ENCODE assay signal across 7 cellular contexts in the genomic region with DNA sequence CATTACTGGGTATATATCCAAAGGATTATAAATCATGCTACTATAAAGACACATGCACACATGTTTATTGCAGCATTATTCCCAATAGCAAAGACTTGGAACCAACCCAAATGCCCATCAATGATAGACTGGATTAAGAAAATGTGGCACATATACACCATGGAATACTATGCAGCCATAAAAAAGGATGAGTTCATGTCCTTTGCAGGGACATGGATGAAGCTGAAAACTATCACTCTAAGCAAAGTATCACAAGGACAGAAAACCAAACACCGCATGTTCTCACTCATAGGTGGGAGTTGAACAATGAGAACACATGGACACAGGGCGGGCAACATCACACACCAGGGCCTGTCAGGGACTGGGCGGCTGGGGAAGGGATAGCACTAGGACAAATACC. TPM values are rescaled to one million over a fixed set of nuclear protein-coding genes. Genes with fewer than 3 reads are reported as not detected.
A peak's percentile ranks its signal among the peaks of the same experiment; 100 is the strongest.
DNase-seq lines count a peak whose midpoint lies in the region; ATAC-seq, FAIRE-seq and TF ChIP-seq lines count a peak whose summit lies in the region.
"Not testable (repeated sequence)": the region's sequence is repeated elsewhere in the genome, so short reads cannot be mapped to it uniquely, and the experiment has no call there.

No MANE protein-coding gene starts in this region.

- not testable (repeated sequence) for H3K9me3 Mint-ChIP-seq in endothelial cell (ENCODE audit: unreplicated experiment); neural crest cell

- H3K4me3 Mint-ChIP-seq in endothelial cell (ENCODE audit: unreplicated experiment) (peak overlapping the region; percentile 60), neural crest cell (peak overlapping the region; percentile 15)

- not testable (repeated sequence) for TF ChIP-seq POLR2A in K562 (conservative IDR thresholded peaks at IDR 0.05)

- H2AFZ ChIP-seq in K562 (ENCODE audit: low read depth, low read length), result not testable (repeated sequence)

- not testable (repeated sequence) for H3K27ac Mint-ChIP-seq in endothelial cell (ENCODE audit: unreplicated experiment); neural crest cell (ENCODE audit: unreplicated experiment)

- not testable (repeated sequence) for H3K9ac ChIP-seq in K562 (ENCODE audit: insufficient read depth in 1 of 2, low read depth in 2 of 2, low read length in 2 of 2); kidney (ENCODE audit: low read length in 2 of 2); subcutaneous abdominal adipose tissue (ENCODE audit: low read length in 5 of 5)

- H3K27ac ChIP-seq in WERI-Rb-1, result peak overlapping the region; percentile 71
- H3K27ac ChIP-seq in K562 (ENCODE audit: extremely low read depth, low read depth, low read length); kidney (ENCODE audit: low read depth in 2 of 2, low read length in 2 of 2): not testable (repeated sequence)
- peak overlapping the region; percentile 95 for H3K27ac ChIP-seq in subcutaneous abdominal adipose tissue (ENCODE audit: low read depth, low read length)

- TF ChIP-seq EP300 in K562 (IDR thresholded peaks at IDR 0.05; ENCODE audit: low read length), result not testable (repeated sequence)

- peaks cover 16% of the 10 kb centered on the region for H3K36me3 ChIP-seq in WERI-Rb-1
- H3K36me3 ChIP-seq in K562 (ENCODE audit: control insufficient read depth, insufficient read depth, low read length); kidney (ENCODE audit: control insufficient read depth in 1 of 2, insufficient read depth in 2 of 2, low read length in 2 of 2); subcutaneous abdominal adipose tissue (ENCODE audit: control insufficient read depth in 5 of 5, insufficient read depth in 5 of 5, low read length in 5 of 5): not testable (repeated sequence)

- TF ChIP-seq RAD21 in K562 (CRISPR knock-in tag; conservative IDR thresholded peaks at IDR 0.05 in 1 of 2, IDR thresholded peaks at IDR 0.05 in 1 of 2), result not testable (repeated sequence)

- H3K4me1 Mint-ChIP-seq in endothelial cell (ENCODE audit: unreplicated experiment), result peaks cover 32% of the 10 kb centered on the region
- H3K4me1 Mint-ChIP-seq in neural crest cell, result peaks cover 21% of the 10 kb centered on the region

- H3K27me3 Mint-ChIP-seq in endothelial cell (ENCODE audit: unreplicated experiment) (peaks cover 13% of the 10 kb centered on the region), neural crest cell (ENCODE audit: low read depth) (peaks cover 29% of the 10 kb centered on the region)

- not testable (repeated sequence) for DNase-seq in WERI-Rb-1; K562 (ENCODE audit: extremely low read depth in 1 of 4, low spot score in 3 of 4); endothelial cell (ENCODE audit: low spot score); neural crest cell (ENCODE audit: low read depth, low spot score)
- DNase-seq in kidney (peak; percentile 12), posterior vena cava (ENCODE audit: low spot score) (peak; percentile 44)

- in situ Hi-C loops in K562 (cut with MboI), result not testable (repeated sequence)

- not testable (repeated sequence) for FAIRE-seq in K562 (lab: Jason Lieb, UNC); kidney (lab: Jason Lieb, UNC)

- not testable (repeated sequence) for H3K9me1 ChIP-seq in K562 (ENCODE audit: control insufficient read depth, insufficient read depth, low read length)

- POLR2A ChIA-PET in K562 (lab: Yijun Ruan, JAX), result interaction anchor here (0.6 to 1.1 kb wide), 2 partner anchors 9 to 11 kb away, joined by 4 read pairs; no protein-coding TSS in a partner anchor

- TF ChIP-seq CTCF in WERI-Rb-1 (IDR thresholded peaks at IDR 0.05; ENCODE audit: low read depth, low read length); K562 (IDR thresholded peaks at IDR 0.05 in 2 of 3, conservative IDR thresholded peaks at IDR 0.05 in 1 of 3; ENCODE audit: insufficient read depth in 2 of 3, low read depth in 1 of 3, low read length in 3 of 3); endothelial cell (IDR thresholded peaks at IDR 0.05; ENCODE audit: unreplicated experiment); kidney (IDR thresholded peaks at IDR 0.05; ENCODE audit: borderline replicate concordance, extremely low read depth, insufficient read depth); neural crest cell (conservative IDR thresholded peaks at IDR 0.05): not testable (repeated sequence)

- peaks cover 17% of the 10 kb centered on the region; the same call in 1 of the 2 replicates for H4K20me1 ChIP-seq in K562 (replicated peaks; ENCODE audit: control insufficient read depth, insufficient read depth, low read length)

- peaks cover 20 to 41% of the 10 kb centered on the region in 2 experiments for H3K4me1 ChIP-seq in K562 (replicated peaks in 1 of 2; ENCODE audit: control insufficient read depth in 2 of 2, insufficient read depth in 2 of 2, low read length in 2 of 2)
- H3K4me1 ChIP-seq in kidney (ENCODE audit: control insufficient read depth in 1 of 2, insufficient read depth in 1 of 2, low read depth in 1 of 2, low read length in 2 of 2), result peaks cover 0 to 16% of the 10 kb centered on the region in 2 donors
- peaks cover 16 to 79% (median 71%) of the 10 kb centered on the region in 5 donors for H3K4me1 ChIP-seq in subcutaneous abdominal adipose tissue (ENCODE audit: control insufficient read depth in 5 of 5, insufficient read depth in 5 of 5, low read length in 5 of 5)

- H3K27me3 ChIP-seq in WERI-Rb-1 (ENCODE audit: insufficient read depth, low read depth, severe bottlenecking); K562 (ENCODE audit: control insufficient read depth in 2 of 2, insufficient read depth in 2 of 2, low read length in 2 of 2); subcutaneous abdominal adipose tissue (ENCODE audit: control insufficient read depth in 5 of 5, insufficient read depth in 4 of 5, low read length in 5 of 5): not testable (repeated sequence)

- H3K4me2 ChIP-seq in K562 (ENCODE audit: insufficient read depth, low read length), result not testable (repeated sequence)

- CTCF ChIA-PET in K562 (lab: Yijun Ruan, JAX; ENCODE audit: low intra/inter-chr PET ratio), result not testable (repeated sequence)

- peaks cover 39% of the 10 kb centered on the region for H3K79me2 ChIP-seq in K562 (ENCODE audit: control insufficient read depth, insufficient read depth, low read length)

- 100% methylated on average over 3 of the region's 3 CpGs for WGBS in K562 (ENCODE audit: insufficient coverage, low coverage, missing lambda C conversion rate)

- not testable (repeated sequence) for BruUV-seq in K562 (replicated peaks; lab: Mats Ljungman, UMichigan)

- H3K9me3 ChIP-seq in WERI-Rb-1 (ENCODE audit: severe bottlenecking); K562 (replicated peaks; ENCODE audit: control insufficient read depth, insufficient read depth, low read depth, low read length); kidney (ENCODE audit: control insufficient read depth in 1 of 2, low read length in 2 of 2); subcutaneous abdominal adipose tissue (ENCODE audit: control insufficient read depth in 5 of 5, low read length in 5 of 5): not testable (repeated sequence)

- H3K4me3 ChIP-seq in WERI-Rb-1 (ENCODE audit: low read depth, low read length); K562; kidney (ENCODE audit: low read length in 2 of 2); subcutaneous abdominal adipose tissue (ENCODE audit: low read depth in 1 of 5, low read length in 5 of 5): not testable (repeated sequence)

- not testable (repeated sequence) for ATAC-seq in K562

- intact Hi-C loops in K562 (cut with micrococcal nuclease); kidney (cut with DNase I); posterior vena cava (cut with DNase I): not testable (repeated sequence)

- H3K36me3 Mint-ChIP-seq in endothelial cell (ENCODE audit: low read depth, unreplicated experiment); neural crest cell (ENCODE audit: low read depth): not testable (repeated sequence)

TF ChIP-seq in K562, 482 proteins besides CTCF, POLR2A, EP300 and RAD21:
- peak; percentile 10 for TF ChIP-seq RBM25 (IDR thresholded peaks at IDR 0.05; ENCODE audit: low read depth, low read length, severe bottlenecking)
- TF ChIP-seq SMARCA5 (IDR thresholded peaks at IDR 0.05), result 0 out of 2 replicates have a peak, but pooled peaks have one; percentile 34
- peak; percentile 63; the same call in 1 of the 2 replicates for TF ChIP-seq BCOR (IDR thresholded peaks at IDR 0.05)
- peak; percentile 92 for TF ChIP-seq ZNF146 (CRISPR knock-in tag; IDR thresholded peaks at IDR 0.05; ENCODE audit: unreplicated experiment)
- TF ChIP-seq KDM1A (IDR thresholded peaks at IDR 0.05), result peak; percentile 34 to 71; a peak in 3 of 4 replicates

RNA-seq across cellular contexts. Expression of gene C2CD2, which starts 4.2 kb away (rescaled TPM):
- 87.1 and 96.1 TPM in 2 replicates for total RNA-seq in K562 (2011; cell fraction: chromatin; rRNA removed; ENCODE audit: low replicate concordance)
- total RNA-seq in K562 (2011; cell fraction: nucleolus; rRNA removed), result 67.0 and 72.4 TPM in 2 replicates
- 71.8 and 78.2 TPM in 2 replicates for total RNA-seq in K562 (2011; cell fraction: nucleoplasm; rRNA removed)
- total RNA-seq in K562 (2014; rRNA removed) (15.1 and 20.2 TPM in 2 replicates), K562 (2014; rRNA removed; fragmentation: Illumina TruSeq; extraction: Trizol) (11.6 and 12.1 TPM in 2 replicates), K562 (2015; rRNA removed; fragmentation: Illumina TruSeq; extraction: Trizol) (14.0 and 14.5 TPM in 2 replicates), K562 (2021) (19.0 and 19.6 TPM in 2 replicates), endothelial cell (ENCODE audit: unreplicated experiment) (34.3 TPM), kidney (25.6 TPM), neural crest cell (12.5 and 13.0 TPM in 2 replicates), posterior vena cava (10 to 100 TPM; 28.0 to 43.1 TPM)
- polyA plus RNA-seq in K562 (2011; rRNA removed) (21.6 and 27.5 TPM in 2 replicates), K562 (2014; fragmentation: Illumina TruSeq; extraction: Trizol) (9.1 and 10.9 TPM in 2 replicates), K562 (2014; fragmentation: Nextera tagmentation; extraction: Ambion mirVana) (1 to 10 TPM; 1.3 to 1.6 TPM), K562 (2014; rRNA removed) (9.5 and 13.5 TPM in 2 replicates), kidney (ENCODE audit: insufficient read depth, low read depth, low replicate concordance) (7.6 TPM)
- polyA plus RNA-seq in K562 (2011; cell fraction: cytosol; rRNA removed), result 17.1 and 20.0 TPM in 2 replicates
- 40.5 and 46.1 TPM in 2 replicates for polyA plus RNA-seq in K562 (2011; cell fraction: nucleus; rRNA removed)
- 8.5 and 9.7 TPM in 2 replicates for polyA plus RNA-seq in K562 (2012)
- 40.3 and 41.0 TPM in 2 replicates for polyA minus RNA-seq in K562 (2011; rRNA and poly(A)+ RNA removed)
- polyA minus RNA-seq in K562 (2011; cell fraction: cytosol; rRNA and poly(A)+ RNA removed), result 23.2 and 27.7 TPM in 2 replicates
- polyA minus RNA-seq in K562 (2011; cell fraction: nucleus; rRNA and poly(A)+ RNA removed), result 31.8 and 44.2 TPM in 2 replicates
